In the genomic region with DNA sequence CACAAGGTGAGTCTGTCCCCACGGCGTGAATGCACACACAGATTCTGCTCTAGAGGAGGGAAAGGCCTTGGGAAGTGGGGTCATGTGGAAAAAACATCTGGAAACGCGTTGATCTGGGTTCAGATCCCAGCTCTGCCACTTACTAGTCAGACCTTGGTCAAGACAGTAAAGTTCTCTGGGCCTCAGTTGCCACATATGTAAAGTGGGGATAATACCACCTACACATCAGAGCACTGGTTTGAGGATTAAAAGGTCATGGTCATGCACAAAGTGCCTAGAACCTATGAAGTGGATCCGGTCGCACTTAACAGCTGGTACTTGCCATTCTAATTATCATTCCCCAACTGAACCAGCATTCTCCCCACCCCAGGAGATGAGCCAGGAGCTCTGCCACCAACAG, we compare ENCODE assay signal across 34 cellular contexts. TPM values are rescaled to one million over a fixed set of nuclear protein-coding genes. Genes with fewer than 3 reads are reported as not detected.
"Had no signal": no experiment of that assay in that cellular context is flagged by ENCODE, and none has a peak within 500 bp of the region (broad histone marks: within the 10 kb centered on the region; RNA-seq: fewer than 3 reads in every experiment).

No MANE protein-coding gene starts in this region.

- H3K36me3 ChIP-seq: brain microvascular endothelial cell, cardiac muscle cell had no signal

- H3K4me3 ChIP-seq: cardiac muscle cell, K562, Peyer's patch had no signal

- H3K4me3 Mint-ChIP-seq: activated B cell treated with CpG ODN at 0.5 μM for 24 hours; activated CD4-positive, alpha-beta memory T cell treated with anti-CD3 and anti-CD28 coated beads for 36 hours; activated naive CD4-positive, alpha-beta T cell treated with anti-CD3 and anti-CD28 coated beads for 36 hours; activated naive CD8-positive, alpha-beta T cell treated with anti-CD3 and anti-CD28 coated beads, Interleukin-2, amount 10 ng/mL, durations not matched to agents 7 days and 5 days; activated T-cell treated with anti-CD3 and anti-CD28 coated beads, Interleukin-2, amount 50 U/mL, for 4 hours; activated T-helper 1 cell treated with anti-CD3 and anti-CD28 coated beads, Interleukin-12 subunit alpha, Interleukin-12 subunit beta, Interleukin-2, Interleukin-4 antibody, amounts not matched to agents 30 ng/mL and 10 ng/mL and 1 ng/mL, durations not matched to agents 14 hours and 24 hours and 36 hours; central memory CD8-positive, alpha-beta T cell; T-cell; T-helper 17 cell had no signal

- DNase-seq: activated B cell treated with CpG ODN at 0.5 μM for 24 hours; activated CD4-positive, alpha-beta memory T cell treated with anti-CD3 and anti-CD28 coated beads for 36 hours; activated CD4-positive, alpha-beta T cell treated with anti-CD3 and anti-CD28 coated beads for 4 hours; activated CD4-positive, alpha-beta T cell treated with anti-CD3 and anti-CD28 coated beads, Interleukin-2, amount 50 U/mL, for 1 hour; activated CD4-positive, CD25-positive, alpha-beta regulatory T cell treated with anti-CD3 and anti-CD28 coated beads, Interleukin-2, amount 50 U/mL, for 72 hours; activated CD8-positive, alpha-beta memory T cell treated with anti-CD3 and anti-CD28 coated beads, Interleukin-2, amount 50 U/mL, for 4 hours; activated gamma-delta T cell treated with Interleukin-2 at 50 U/mL for 16 hours; activated naive CD4-positive, alpha-beta T cell treated with anti-CD3 and anti-CD28 coated beads for 36 hours; activated T-cell treated with anti-CD3 and anti-CD28 coated beads for 4 hours; activated T-cell treated with anti-CD3 and anti-CD28 coated beads, Interleukin-2, amount 50 U/mL, for 4 hours; anterior cingulate cortex; brain microvascular endothelial cell; NCI-H1105; NCI-H1417 treated with DMSO at 0.1 percent for 48 hours; NCI-H1930; NCI-H2081 treated with DMSO at 0.1 percent for 48 hours; NCI-H226; NCI-H446 treated with DMSO at 0.1 percent for 48 hours; NCI-H524 treated with DMSO at 0.1 percent for 48 hours; NK-92 treated with Interleukin-12 subunit alpha and Interleukin-12 subunit beta, amount 100 ng/mL, for 24 hours; PC-3; RPMI8226; SIG-M5; T-cell; T-helper 17 cell had no signal

- H3K27ac ChIP-seq: brain microvascular endothelial cell, cardiac muscle cell, VCaP had no signal

- H3K36me3 Mint-ChIP-seq: activated CD4-positive, alpha-beta memory T cell treated with anti-CD3 and anti-CD28 coated beads for 36 hours; T-cell had no signal

- ATAC-seq: activated T-cell treated with anti-CD3 and anti-CD28 coated beads, Interleukin-2, amount 50 U/mL, for 4 hours; K562; PC-3; SK-N-SH treated with all-trans-retinoic acid at 6 μM for 48 hours; T-cell; T-helper 17 cell had no signal

- H3K9me3 ChIP-seq: Peyer's patch had no signal

- H3K27ac Mint-ChIP-seq: activated B cell treated with CpG ODN at 0.5 μM for 24 hours; activated CD4-positive, alpha-beta memory T cell treated with anti-CD3 and anti-CD28 coated beads for 36 hours; activated naive CD4-positive, alpha-beta T cell treated with anti-CD3 and anti-CD28 coated beads for 36 hours; activated naive CD8-positive, alpha-beta T cell treated with anti-CD3 and anti-CD28 coated beads, Interleukin-2, amount 10 ng/mL, durations not matched to agents 7 days and 5 days; activated T-helper 1 cell treated with anti-CD3 and anti-CD28 coated beads, Interleukin-12 subunit alpha, Interleukin-12 subunit beta, Interleukin-2, Interleukin-4 antibody, amounts not matched to agents 30 ng/mL and 10 ng/mL and 1 ng/mL, durations not matched to agents 14 hours and 24 hours and 36 hours; T-cell; T-helper 17 cell had no signal

- FAIRE-seq: K562 had no signal

- H3K9me3 Mint-ChIP-seq: activated B cell treated with CpG ODN at 0.5 μM for 24 hours; activated CD4-positive, alpha-beta memory T cell treated with anti-CD3 and anti-CD28 coated beads for 36 hours; activated naive CD4-positive, alpha-beta T cell treated with anti-CD3 and anti-CD28 coated beads for 36 hours; activated naive CD8-positive, alpha-beta T cell treated with anti-CD3 and anti-CD28 coated beads, Interleukin-2, amount 10 ng/mL, durations not matched to agents 7 days and 5 days; activated T-cell treated with anti-CD3 and anti-CD28 coated beads, Interleukin-2, amount 50 U/mL, for 4 hours; activated T-helper 1 cell treated with anti-CD3 and anti-CD28 coated beads, Interleukin-12 subunit alpha, Interleukin-12 subunit beta, Interleukin-2, Interleukin-4 antibody, amounts not matched to agents 30 ng/mL and 10 ng/mL and 1 ng/mL, durations not matched to agents 14 hours and 24 hours and 36 hours; central memory CD8-positive, alpha-beta T cell; T-cell had no signal

RNA-seq across cellular contexts. Expression of gene PLEKHG6, which starts 4.7 kb away (rescaled TPM):
- total RNA-seq: activated B cell treated with CpG ODN at 0.5 μM for 24 hours; activated CD4-positive, alpha-beta memory T cell treated with anti-CD3 and anti-CD28 coated beads for 36 hours; activated naive CD4-positive, alpha-beta T cell treated with anti-CD3 and anti-CD28 coated beads for 36 hours; activated naive CD8-positive, alpha-beta T cell treated with anti-CD3 and anti-CD28 coated beads, Interleukin-2, amount 10 ng/mL, durations not matched to agents 7 days and 5 days; activated T-cell treated with anti-CD3 and anti-CD28 coated beads, Interleukin-2, amount 50 U/mL, for 4 hours; activated T-helper 1 cell treated with anti-CD3 and anti-CD28 coated beads, Interleukin-12 subunit alpha, Interleukin-12 subunit beta, Interleukin-2, Interleukin-4 antibody, amounts not matched to agents 30 ng/mL and 10 ng/mL and 1 ng/mL, durations not matched to agents 14 hours and 24 hours and 36 hours; SK-MEL-5; T-helper 17 cell had no signal

RNA-seq across cellular contexts. Expression of gene TNFRSF1A, which starts 26.7 kb away (rescaled TPM):
- total RNA-seq: activated B cell treated with CpG ODN at 0.5 μM for 24 hours had no signal
